In genomic region chr21:35571910-35572309, GRCh38 we compare ENCODE assay signal across 38 cellular contexts.
"Had no signal": no experiment of that assay in that cellular context is flagged by ENCODE, and none has a peak within 500 bp of the region (broad histone marks: within the 10 kb centered on the region; RNA-seq: fewer than 3 reads in every experiment).

No MANE protein-coding gene starts in this region.

- H3K4me3 ChIP-seq: adrenal gland, ascending aorta, body of pancreas, breast epithelium, cardiac muscle cell had no signal

- H3K36me3 Mint-ChIP-seq: activated naive CD4-positive, alpha-beta T cell treated with anti-CD3 and anti-CD28 coated beads, Interleukin-2, amount 10 ng/mL, durations not matched to agents 7 days and 5 days; activated naive CD4-positive, alpha-beta T cell treated with anti-CD3 and anti-CD28 coated beads, Interleukin-2, amount 50 U/mL, for 24 hours; activated naive CD4-positive, alpha-beta T cell treated with anti-CD3 and anti-CD28 coated beads, Interleukin-2, amount 50 U/mL, for 72 hours; activated naive CD8-positive, alpha-beta T cell treated with anti-CD3 and anti-CD28 coated beads for 36 hours; activated naive CD8-positive, alpha-beta T cell treated with anti-CD3 and anti-CD28 coated beads, Interleukin-2, amount 10 ng/mL, durations not matched to agents 7 days and 5 days; brain had no signal

- H3K9me3 Mint-ChIP-seq: activated naive CD4-positive, alpha-beta T cell treated with anti-CD3 and anti-CD28 coated beads for 36 hours; activated naive CD4-positive, alpha-beta T cell treated with anti-CD3 and anti-CD28 coated beads, Interleukin-2, amount 10 ng/mL, durations not matched to agents 7 days and 5 days; activated naive CD4-positive, alpha-beta T cell treated with anti-CD3 and anti-CD28 coated beads, Interleukin-2, amount 50 U/mL, for 24 hours; activated naive CD4-positive, alpha-beta T cell treated with anti-CD3 and anti-CD28 coated beads, Interleukin-2, amount 50 U/mL, for 72 hours; activated naive CD8-positive, alpha-beta T cell treated with anti-CD3 and anti-CD28 coated beads for 36 hours; activated naive CD8-positive, alpha-beta T cell treated with anti-CD3 and anti-CD28 coated beads, Interleukin-2, amount 10 ng/mL, durations not matched to agents 7 days and 5 days; activated naive CD8-positive, alpha-beta T cell treated with anti-CD3 and anti-CD28 coated beads, Interleukin-2, amount 50 U/mL, for 24 hours; activated T-cell treated with anti-CD3 and anti-CD28 coated beads, Interleukin-2, amount 50 U/mL, for 24 hours; activated T-cell treated with anti-CD3 and anti-CD28 coated beads, Interleukin-2, amount 50 U/mL, for 4 hours; activated T-cell treated with anti-CD3 and anti-CD28 coated beads, Interleukin-2, amount 50 U/mL, for 72 hours; activated T-helper 17 cell treated with anti-CD3 and anti-CD28 coated beads, Interleukin-2, amount 50 U/mL, for 72 hours; activated T-helper 2 cell treated with anti-CD3 and anti-CD28 coated beads, Interferon-gamma antibody, Interleukin-2, Interleukin-4, amounts not matched to agents 10 μg/mL and 5 μg/mL and 100 μg/mL, durations not matched to agents 14 hours and 24 hours and 36 hours; brain; central memory CD8-positive, alpha-beta T cell had no signal

- H3K27me3 ChIP-seq: adrenal gland, ascending aorta, body of pancreas, brain microvascular endothelial cell, breast epithelium had no signal

- H3K4me1 Mint-ChIP-seq: activated naive CD4-positive, alpha-beta T cell treated with anti-CD3 and anti-CD28 coated beads, Interleukin-2, amount 10 ng/mL, durations not matched to agents 7 days and 5 days; activated naive CD4-positive, alpha-beta T cell treated with anti-CD3 and anti-CD28 coated beads, Interleukin-2, amount 50 U/mL, for 24 hours; activated naive CD8-positive, alpha-beta T cell treated with anti-CD3 and anti-CD28 coated beads for 36 hours; activated naive CD8-positive, alpha-beta T cell treated with anti-CD3 and anti-CD28 coated beads, Interleukin-2, amount 10 ng/mL, durations not matched to agents 7 days and 5 days; activated naive CD8-positive, alpha-beta T cell treated with anti-CD3 and anti-CD28 coated beads, Interleukin-2, amount 50 U/mL, for 24 hours; activated T-helper 17 cell treated with anti-CD3 and anti-CD28 coated beads, Interleukin-2, amount 50 U/mL, for 72 hours; brain; central memory CD8-positive, alpha-beta T cell had no signal

- H3K4me1 ChIP-seq: adrenal gland, ascending aorta, breast epithelium had no signal

- ATAC-seq: activated naive CD4-positive, alpha-beta T cell treated with anti-CD3 and anti-CD28 coated beads, Interleukin-2, amount 50 U/mL, for 72 hours; activated naive CD8-positive, alpha-beta T cell treated with anti-CD3 and anti-CD28 coated beads, Interleukin-2, amount 50 U/mL, for 24 hours; activated T-cell treated with anti-CD3 and anti-CD28 coated beads, Interleukin-2, amount 50 U/mL, for 4 hours; activated T-cell treated with anti-CD3 and anti-CD28 coated beads, Interleukin-2, amount 50 U/mL, for 72 hours; activated T-helper 17 cell treated with anti-CD3 and anti-CD28 coated beads, Interleukin-2, amount 50 U/mL, for 72 hours; body of pancreas had no signal

- DNase-seq: activated effector memory CD4-positive, alpha-beta T cell treated with anti-CD3 and anti-CD28 coated beads, Interleukin-2, amount 50 U/mL, for 16 hours; activated effector memory CD4-positive, alpha-beta T cell treated with Interleukin-2 at 50 U/mL for 16 hours; activated gamma-delta T cell; activated gamma-delta T cell treated with Interleukin-2 at 50 U/mL for 16 hours; activated naive CD4-positive, alpha-beta T cell; activated naive CD4-positive, alpha-beta T cell treated with anti-CD3 and anti-CD28 coated beads for 36 hours; activated naive CD4-positive, alpha-beta T cell treated with anti-CD3 and anti-CD28 coated beads, Interleukin-2, amount 10 ng/mL, durations not matched to agents 7 days and 5 days; activated naive CD4-positive, alpha-beta T cell treated with anti-CD3 and anti-CD28 coated beads, Interleukin-2, amount 50 U/mL, for 16 hours; activated naive CD4-positive, alpha-beta T cell treated with Interleukin-2 at 50 U/mL for 16 hours; activated naive CD8-positive, alpha-beta T cell treated with anti-CD3 and anti-CD28 coated beads for 36 hours; activated naive CD8-positive, alpha-beta T cell treated with anti-CD3 and anti-CD28 coated beads, Interleukin-2, amount 10 ng/mL, durations not matched to agents 7 days and 5 days; activated naive CD8-positive, alpha-beta T cell treated with anti-CD3 and anti-CD28 coated beads, Interleukin-2, amount 50 U/mL, for 24 hours; activated T-cell treated with anti-CD3 and anti-CD28 coated beads for 4 hours; activated T-cell treated with anti-CD3 and anti-CD28 coated beads, Interleukin-2, amount 50 U/mL, for 1 hour; activated T-cell treated with anti-CD3 and anti-CD28 coated beads, Interleukin-2, amount 50 U/mL, for 24 hours; activated T-cell treated with anti-CD3 and anti-CD28 coated beads, Interleukin-2, amount 50 U/mL, for 4 hours; activated T-cell treated with anti-CD3 and anti-CD28 coated beads, Interleukin-2, amount 50 U/mL, for 48 hours; activated T-cell treated with anti-CD3 and anti-CD28 coated beads, Interleukin-2, amount 50 U/mL, for 72 hours; adrenal gland; amniotic stem cell; amygdala; anterior cingulate cortex; aorta; body of pancreas; brain microvascular endothelial cell; caudate nucleus; central memory CD4-positive, alpha-beta T cell had no signal

- H3K27ac Mint-ChIP-seq: activated naive CD4-positive, alpha-beta T cell treated with anti-CD3 and anti-CD28 coated beads for 36 hours; activated naive CD4-positive, alpha-beta T cell treated with anti-CD3 and anti-CD28 coated beads, Interleukin-2, amount 10 ng/mL, durations not matched to agents 7 days and 5 days; activated naive CD4-positive, alpha-beta T cell treated with anti-CD3 and anti-CD28 coated beads, Interleukin-2, amount 50 U/mL, for 24 hours; activated naive CD4-positive, alpha-beta T cell treated with anti-CD3 and anti-CD28 coated beads, Interleukin-2, amount 50 U/mL, for 72 hours; activated naive CD8-positive, alpha-beta T cell; activated naive CD8-positive, alpha-beta T cell treated with anti-CD3 and anti-CD28 coated beads for 36 hours; activated naive CD8-positive, alpha-beta T cell treated with anti-CD3 and anti-CD28 coated beads, Interleukin-2, amount 10 ng/mL, durations not matched to agents 7 days and 5 days; activated naive CD8-positive, alpha-beta T cell treated with anti-CD3 and anti-CD28 coated beads, Interleukin-2, amount 50 U/mL, for 24 hours; activated T-cell treated with anti-CD3 and anti-CD28 coated beads, Interleukin-2, amount 50 U/mL, for 24 hours; activated T-cell treated with anti-CD3 and anti-CD28 coated beads, Interleukin-2, amount 50 U/mL, for 72 hours; activated T-helper 1 cell treated with anti-CD3 and anti-CD28 coated beads, Interleukin-12 subunit alpha, Interleukin-12 subunit beta, Interleukin-2, Interleukin-4 antibody, amounts not matched to agents 30 ng/mL and 10 ng/mL and 1 ng/mL, durations not matched to agents 14 hours and 24 hours and 36 hours; activated T-helper 17 cell treated with anti-CD3 and anti-CD28 coated beads, Interleukin-2, amount 50 U/mL, for 72 hours; activated T-helper 2 cell treated with anti-CD3 and anti-CD28 coated beads, Interferon-gamma antibody, Interleukin-2, Interleukin-4, amounts not matched to agents 10 μg/mL and 5 μg/mL and 100 μg/mL, durations not matched to agents 14 hours and 24 hours and 36 hours; brain had no signal

- H3K27me3 Mint-ChIP-seq: activated naive CD4-positive, alpha-beta T cell treated with anti-CD3 and anti-CD28 coated beads, Interleukin-2, amount 10 ng/mL, durations not matched to agents 7 days and 5 days; activated naive CD4-positive, alpha-beta T cell treated with anti-CD3 and anti-CD28 coated beads, Interleukin-2, amount 50 U/mL, for 24 hours; activated naive CD8-positive, alpha-beta T cell treated with anti-CD3 and anti-CD28 coated beads for 36 hours; activated naive CD8-positive, alpha-beta T cell treated with anti-CD3 and anti-CD28 coated beads, Interleukin-2, amount 10 ng/mL, durations not matched to agents 7 days and 5 days; activated naive CD8-positive, alpha-beta T cell treated with anti-CD3 and anti-CD28 coated beads, Interleukin-2, amount 50 U/mL, for 24 hours had no signal

- H3K4me3 Mint-ChIP-seq: activated naive CD4-positive, alpha-beta T cell treated with anti-CD3 and anti-CD28 coated beads for 36 hours; activated naive CD4-positive, alpha-beta T cell treated with anti-CD3 and anti-CD28 coated beads, Interleukin-2, amount 10 ng/mL, durations not matched to agents 7 days and 5 days; activated naive CD4-positive, alpha-beta T cell treated with anti-CD3 and anti-CD28 coated beads, Interleukin-2, amount 50 U/mL, for 24 hours; activated naive CD8-positive, alpha-beta T cell; activated naive CD8-positive, alpha-beta T cell treated with anti-CD3 and anti-CD28 coated beads for 36 hours; activated naive CD8-positive, alpha-beta T cell treated with anti-CD3 and anti-CD28 coated beads, Interleukin-2, amount 10 ng/mL, durations not matched to agents 7 days and 5 days; activated naive CD8-positive, alpha-beta T cell treated with anti-CD3 and anti-CD28 coated beads, Interleukin-2, amount 50 U/mL, for 24 hours; activated T-cell treated with anti-CD3 and anti-CD28 coated beads, Interleukin-2, amount 50 U/mL, for 24 hours; activated T-cell treated with anti-CD3 and anti-CD28 coated beads, Interleukin-2, amount 50 U/mL, for 4 hours; activated T-cell treated with anti-CD3 and anti-CD28 coated beads, Interleukin-2, amount 50 U/mL, for 72 hours; activated T-helper 1 cell treated with anti-CD3 and anti-CD28 coated beads, Interleukin-12 subunit alpha, Interleukin-12 subunit beta, Interleukin-2, Interleukin-4 antibody, amounts not matched to agents 30 ng/mL and 10 ng/mL and 1 ng/mL, durations not matched to agents 14 hours and 24 hours and 36 hours; activated T-helper 17 cell treated with anti-CD3 and anti-CD28 coated beads, Interleukin-2, amount 50 U/mL, for 72 hours; brain; central memory CD8-positive, alpha-beta T cell had no signal

- H3K36me3 ChIP-seq: adrenal gland, ascending aorta, brain microvascular endothelial cell, breast epithelium, cardiac muscle cell had no signal

- H3K9me3 ChIP-seq: adrenal gland, ascending aorta, body of pancreas, breast epithelium had no signal

- H3K27ac ChIP-seq: adrenal gland, ascending aorta, body of pancreas, brain microvascular endothelial cell, breast epithelium, cardiac muscle cell had no signal
